34 cellular contexts compared by ENCODE assay signal in the genomic region with DNA sequence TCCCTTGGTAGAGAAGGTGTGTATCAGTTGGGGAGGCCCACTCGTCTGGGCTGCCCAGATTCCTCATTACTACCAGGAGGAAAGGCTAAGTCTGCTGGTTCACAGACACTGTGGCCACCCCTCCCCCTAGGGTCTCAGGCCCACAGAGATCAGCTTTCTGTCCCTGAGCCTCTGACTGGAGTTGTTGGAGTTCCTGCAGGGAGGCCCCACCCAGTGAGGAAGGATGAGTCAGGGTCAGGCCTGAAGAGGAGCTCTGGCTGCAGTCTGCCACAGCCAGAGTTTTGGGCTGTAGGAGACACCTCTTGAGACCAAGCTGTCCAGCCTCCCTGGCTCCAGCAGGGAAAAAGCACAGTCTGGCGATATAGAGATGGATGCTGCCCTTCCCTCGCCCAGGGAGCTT.
"Had no signal": no experiment of that assay in that cellular context is flagged by ENCODE, and none has a peak within 500 bp of the region (broad histone marks: within the 10 kb centered on the region; RNA-seq: fewer than 3 reads in every experiment).

No MANE protein-coding gene starts in this region.

- H3K4me1 ChIP-seq: adrenal gland, body of pancreas, breast epithelium, Peyer's patch had no signal

- H3K27ac ChIP-seq: adrenal gland, body of pancreas, breast epithelium, Peyer's patch had no signal

- H3K9me3 ChIP-seq: adrenal gland, body of pancreas, MG63, Peyer's patch had no signal

- H3K36me3 ChIP-seq: adrenal gland, breast epithelium, MG63, Peyer's patch had no signal

- DNase-seq: activated CD4-positive, alpha-beta T cell treated with anti-CD3 and anti-CD28 coated beads, Interleukin-2, amount 10 ng/mL, durations not matched to agents 24 days and 14 days; activated CD4-positive, alpha-beta T cell treated with anti-CD3 and anti-CD28 coated beads, Interleukin-2, amount 50 U/mL, for 4 hours; activated CD8-positive, alpha-beta T cell treated with anti-CD3 and anti-CD28 coated beads, Interleukin-2, amount 10 ng/mL, durations not matched to agents 7 days and 5 days; activated gamma-delta T cell treated with Interleukin-2 at 50 U/mL for 16 hours; activated naive CD4-positive, alpha-beta T cell treated with anti-CD3 and anti-CD28 coated beads for 36 hours; activated T-cell treated with anti-CD3 and anti-CD28 coated beads, Interleukin-2, amount 50 U/mL, for 24 hours; adrenal gland; body of pancreas; caudate nucleus; cerebellar nuclear complex; Kasumi-1; KG1; MG63; MV-4-11; NCI-H1092; NCI-H1417; NCI-H146; NCI-H187; NCI-H2029 treated with DMSO at 0.1 percent for 48 hours; NCI-H2107; NCI-H2171; NCI-H2227 treated with DMSO at 0.1 percent for 48 hours; NCI-H446 treated with DMSO at 0.1 percent for 48 hours; NCI-H69; NK-92 treated with Interleukin-12 subunit alpha and Interleukin-12 subunit beta, amount 100 ng/mL, for 24 hours; PC-3; Peyer's patch; RPMI8226; SIG-M5; SW 1271; T-helper 1 cell; T-helper 2 cell; T-helper 9 cell had no signal

- H3K27me3 ChIP-seq: adrenal gland, body of pancreas, breast epithelium, MG63, Peyer's patch had no signal

- H3K4me3 ChIP-seq: adrenal gland, body of pancreas, breast epithelium, MG63, Peyer's patch had no signal
